Comparison of ENCODE assay signal across 8 cellular contexts in the genomic region with DNA sequence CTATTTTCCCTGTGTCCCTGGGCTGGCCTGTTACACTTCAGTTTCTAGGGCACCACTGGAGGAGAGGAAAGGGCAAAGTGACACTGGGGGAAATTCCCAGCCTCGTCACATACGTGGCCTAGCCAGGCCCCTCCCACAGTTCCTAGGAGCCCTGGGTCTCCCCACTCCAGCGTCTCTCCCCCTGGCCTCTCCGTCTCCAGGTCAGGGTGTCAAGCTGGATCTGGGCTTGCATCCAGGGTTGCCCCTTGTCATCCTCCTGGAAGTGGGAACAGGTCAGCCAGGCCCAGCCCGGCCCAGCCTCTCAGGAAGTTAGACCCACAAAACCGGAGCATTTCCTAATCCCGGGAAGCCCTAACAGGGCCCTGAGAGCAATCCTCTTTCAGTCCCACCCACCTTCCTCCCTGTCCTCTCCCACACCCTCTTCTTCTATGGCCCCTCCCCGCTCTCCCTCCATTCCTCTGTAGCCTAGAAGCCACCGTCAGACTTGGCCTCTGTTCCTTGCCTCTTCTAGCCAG. TPM values are rescaled to one million over a fixed set of nuclear protein-coding genes. Genes with fewer than 3 reads are reported as not detected.
DNase-seq lines count a peak whose midpoint lies in the region; FAIRE-seq and TF ChIP-seq lines count a peak whose summit lies in the region.

No MANE protein-coding gene starts in this region.

- no peaks in the 10 kb centered on the region for H3K79me2 ChIP-seq in osteoblast (ENCODE audit: insufficient read depth, low read length)

- H3K4me2 ChIP-seq in osteoblast (ENCODE audit: insufficient read depth, low read length), result no peak overlapping the region

- H3K4me1 ChIP-seq in duodenal mucosa (ENCODE audit: control insufficient read depth in 1 of 2, insufficient read depth in 2 of 2, low read length in 2 of 2) (peaks cover 62 to 76% of the 10 kb centered on the region in 2 donors), osteoblast (ENCODE audit: insufficient read depth, low read length) (peaks cover 15% of the 10 kb centered on the region)

- H3K9me3 ChIP-seq in duodenal mucosa (ENCODE audit: control insufficient read depth in 1 of 2, low read length in 2 of 2) (no peaks in the 10 kb centered on the region), osteoblast (ENCODE audit: low read depth, low read length) (no peaks in the 10 kb centered on the region)

- H3K27ac ChIP-seq in duodenal mucosa (ENCODE audit: low read depth, low read length) (peak overlapping the region; percentile 82), osteoblast (ENCODE audit: low read depth, low read length) (no peak overlapping the region)

- H3K9ac ChIP-seq in duodenal mucosa (ENCODE audit: low read depth in 1 of 2, low read length in 2 of 2), result peak overlapping the region; percentile 70 to 87

- H3K27me3 ChIP-seq in duodenal mucosa (ENCODE audit: control insufficient read depth in 1 of 2, insufficient read depth in 2 of 2, low read length in 2 of 2) (no peaks in the 10 kb centered on the region), osteoblast (ENCODE audit: insufficient read depth, low read length) (no peaks in the 10 kb centered on the region)

- H4K20me1 ChIP-seq in osteoblast (ENCODE audit: insufficient read depth, low read length), result no peaks in the 10 kb centered on the region

- H3K4me3 ChIP-seq in GM12864 (ENCODE audit: low read depth, low read length) (peak overlapping the region; percentile 83), duodenal mucosa (ENCODE audit: low read depth in 1 of 2, low read length in 2 of 2) (peak overlapping the region; percentile 46 to 66), osteoblast (ENCODE audit: insufficient read depth, low read length) (no peak overlapping the region)

- no peak for TF ChIP-seq CTCF in GM12864 (IDR thresholded peaks at IDR 0.05; ENCODE audit: low read depth, low read length, missing control alignments)
- no peak for TF ChIP-seq CTCF in osteoblast (IDR thresholded peaks at IDR 0.05; ENCODE audit: extremely low read depth, low read depth, low read length)

- H3K36me3 ChIP-seq in duodenal mucosa (ENCODE audit: control insufficient read depth in 1 of 2, insufficient read depth in 2 of 2, low read length in 2 of 2), result no peaks in the 10 kb centered on the region
- H3K36me3 ChIP-seq in osteoblast (ENCODE audit: insufficient read depth, low read length), result no peaks in the 10 kb centered on the region

- DNase-seq in GM12864 (ENCODE audit: low read depth) (no peak), SK-N-DZ (ENCODE audit: low spot score) (peak; percentile 21), osteoblast (ENCODE audit: insufficient read length, low spot score, missing footprints) (no peak), iPS-NIHi7 (ENCODE audit: extremely low spot score) (no peak), OCI-M1 (lab: John Stamatoyannopoulos, UW) (no peak), hepatic stellate cell (ENCODE audit: low spot score) (no peak), frontal cortex (ENCODE audit: low spot score in 2 of 2) (no peak)

- peak overlapping the region; percentile 54 for H2AFZ ChIP-seq in osteoblast (ENCODE audit: low read length)

- no peak for FAIRE-seq in frontal cortex (lab: Jason Lieb, UNC)

RNA-seq across cellular contexts. Expression of gene TNIP1, which starts 4.7 kb away (rescaled TPM):
- polyA plus RNA-seq in SK-N-DZ (2014; cell fraction: cytosol; rRNA removed), result 28.2 and 39.3 TPM in 2 replicates
- polyA plus RNA-seq in SK-N-DZ (2014; cell fraction: nucleus; rRNA removed), result 16.4 and 27.8 TPM in 2 replicates
- 66.3 and 85.8 TPM in 2 replicates for total RNA-seq in osteoblast
- total RNA-seq in frontal cortex, result 15.1 TPM
